ENCODE assay signal across 11 cellular contexts in the genomic region with DNA sequence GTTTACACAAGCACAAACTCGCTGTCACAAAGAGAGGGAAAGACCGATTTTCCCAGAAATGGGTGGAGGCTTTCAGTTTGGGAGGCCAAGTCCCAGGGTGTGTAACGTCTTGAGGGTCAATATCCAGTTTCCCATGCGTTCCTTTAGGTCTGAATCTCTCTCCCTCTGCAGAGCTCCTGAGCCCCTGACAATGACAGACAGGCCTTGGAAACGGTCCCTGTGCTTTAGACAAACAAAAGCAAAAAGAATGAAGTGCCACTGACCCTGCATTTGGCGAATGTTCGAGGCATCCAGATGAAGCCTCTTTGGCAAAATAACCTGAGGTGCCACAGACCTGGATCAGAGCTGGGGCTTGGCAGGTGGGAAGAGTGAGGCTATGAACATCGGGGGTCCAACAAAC.
"Had no signal": no experiment of that assay in that cellular context is flagged by ENCODE, and none has a peak within 500 bp of the region (broad histone marks: within the 10 kb centered on the region; RNA-seq: fewer than 3 reads in every experiment).

No MANE protein-coding gene starts in this region.

- H3K36me3 ChIP-seq: neutrophil, stomach, upper lobe of right lung had no signal

- DNase-seq: activated naive CD4-positive, alpha-beta T cell treated with Interleukin-2 at 50 U/mL for 16 hours; activated T-cell treated with anti-CD3 and anti-CD28 coated beads for 4 hours; right cardiac atrium; stimulated activated CD4-positive, alpha-beta T cell treated with anti-CD3 and anti-CD28 coated beads, Interleukin-1b, Interleukin-23, amount 100 ng/mL, for 48 hours; stomach; testis; upper lobe of right lung had no signal

- H3K4me3 ChIP-seq: SK-N-MC, testis, upper lobe of right lung had no signal

- H3K9me3 ChIP-seq: neutrophil, stomach, testis, upper lobe of right lung had no signal

- H3K27me3 ChIP-seq: neutrophil, testis, upper lobe of right lung had no signal

- H3K27ac ChIP-seq: neutrophil, SK-N-MC, stomach, testis, upper lobe of right lung had no signal

- ATAC-seq: activated CD4-positive, CD25-positive, alpha-beta regulatory T cell treated with anti-CD3 and anti-CD28 coated beads, Interleukin-2, amount 50 U/mL, for 24 hours; activated T-helper 17 cell treated with anti-CD3 and anti-CD28 coated beads, Interleukin-2, amount 50 U/mL, for 72 hours; right cardiac atrium; upper lobe of right lung had no signal

- H3K4me1 ChIP-seq: testis, upper lobe of right lung had no signal
